Comparison of ENCODE assay signal across 1 cellular context in genomic region chr10:101778781-101779543, GRCh38.
TF ChIP-seq lines count a peak whose summit lies in the region.

No MANE protein-coding gene starts in this region.

TF ChIP-seq in K562, 482 proteins besides CTCF, POLR2A, EP300 and RAD21 (continued from another document and continues in another):
- TF ChIP-seq ZNF407 (IDR thresholded peaks at IDR 0.05; ENCODE audit: low read depth): no peak
- TF ChIP-seq ZC3H11A (IDR thresholded peaks at IDR 0.05; ENCODE audit: low read depth, low read length): no peak
- TF ChIP-seq CEBPB (tag; IDR thresholded peaks at IDR 0.05): no peak
- peak; percentile 59 for TF ChIP-seq MEIS2 (IDR thresholded peaks at IDR 0.05; ENCODE audit: partially characterized antibody)
- no peak for TF ChIP-seq ZNF318 (IDR thresholded peaks at IDR 0.05; ENCODE audit: borderline replicate concordance in 1 of 2, low read depth in 1 of 2)
- no peak for TF ChIP-seq MCM7 (IDR thresholded peaks at IDR 0.05)
- TF ChIP-seq MXD1 (CRISPR knock-in tag; IDR thresholded peaks at IDR 0.05; ENCODE audit: borderline replicate concordance, poor library complexity, severe bottlenecking): no peak
- TF ChIP-seq NFE2 (IDR thresholded peaks at IDR 0.05; ENCODE audit: low read depth): no peak
- TF ChIP-seq SNAPC5 (CRISPR knock-in tag; IDR thresholded peaks at IDR 0.05): no peak
- no peak for TF ChIP-seq CREB3L1 (IDR thresholded peaks at IDR 0.05; ENCODE audit: borderline replicate concordance, low read depth)
- TF ChIP-seq NCOR1 (IDR thresholded peaks at IDR 0.05): 0 out of 2 replicates have a peak, but pooled peaks have one; percentile 7
- no peak for TF ChIP-seq CREB3 (tag; conservative IDR thresholded peaks at IDR 0.05; ENCODE audit: low read depth)
- peak; percentile 73 for TF ChIP-seq EGR1 (conservative IDR thresholded peaks at IDR 0.05)
- peak; percentile 87 for TF ChIP-seq ZKSCAN1 (IDR thresholded peaks at IDR 0.05; ENCODE audit: low read depth, low read length)
- no peak for TF ChIP-seq TCFL5 (CRISPR knock-in tag; conservative IDR thresholded peaks at IDR 0.05)
- TF ChIP-seq NR3C1 (CRISPR knock-in tag; IDR thresholded peaks at IDR 0.05): no peak
- TF ChIP-seq MYNN (IDR thresholded peaks at IDR 0.05): no peak
- no peak for TF ChIP-seq MYNN (CRISPR knock-in tag; IDR thresholded peaks at IDR 0.05)
- TF ChIP-seq POLR2G (IDR thresholded peaks at IDR 0.05; ENCODE audit: low read depth, low read length): 0 out of 2 replicates have a peak, but pooled peaks have one; percentile 27
- no peak for TF ChIP-seq ZNF785 (CRISPR knock-in tag; IDR thresholded peaks at IDR 0.05)
- no peak for TF ChIP-seq CXXC5 (CRISPR knock-in tag; IDR thresholded peaks at IDR 0.05)
- TF ChIP-seq SAFB (IDR thresholded peaks at IDR 0.05; ENCODE audit: borderline replicate concordance, low read depth, low read length): no peak
- no peak for TF ChIP-seq ZNF197 (CRISPR knock-in tag; IDR thresholded peaks at IDR 0.05; ENCODE audit: low read depth)
- TF ChIP-seq PBX2 (CRISPR knock-in tag; IDR thresholded peaks at IDR 0.05; ENCODE audit: low read depth): no peak
- peak; percentile 17; the same call in 1 of the 2 replicates for TF ChIP-seq PBX2 (tag; conservative IDR thresholded peaks at IDR 0.05; ENCODE audit: low read depth)
- no peak for TF ChIP-seq ZNF766 (CRISPR knock-in tag; conservative IDR thresholded peaks at IDR 0.05)
- no peak for TF ChIP-seq ZNF347 (CRISPR knock-in tag; IDR thresholded peaks at IDR 0.05; ENCODE audit: low read depth)
- TF ChIP-seq RAD51 (IDR thresholded peaks at IDR 0.05; ENCODE audit: borderline replicate concordance, low read depth): no peak
- TF ChIP-seq U2AF2 (optimal IDR thresholded peaks at IDR 0.05; ENCODE audit: low read depth, low read length): no peak
- no peak for TF ChIP-seq TRIM24 (IDR thresholded peaks at IDR 0.05)
- no peak for TF ChIP-seq IFI16 (CRISPR knock-in tag; IDR thresholded peaks at IDR 0.05)
- no peak for TF ChIP-seq ZNF121 (CRISPR knock-in tag; conservative IDR thresholded peaks at IDR 0.05)
- TF ChIP-seq CEBPG (CRISPR knock-in tag; IDR thresholded peaks at IDR 0.05): no peak
- TF ChIP-seq CEBPG (tag; conservative IDR thresholded peaks at IDR 0.05 in 1 of 2, IDR thresholded peaks at IDR 0.05 in 1 of 2): no peak
- no peak for TF ChIP-seq ZNF444 (CRISPR knock-in tag; IDR thresholded peaks at IDR 0.05)
- no peak for TF ChIP-seq HEY1 (CRISPR knock-in tag; IDR thresholded peaks at IDR 0.05; ENCODE audit: borderline replicate concordance)
- TF ChIP-seq USF2 (CRISPR knock-in tag; IDR thresholded peaks at IDR 0.05): no peak
- no peak for TF ChIP-seq SLC30A9 (CRISPR knock-in tag; IDR thresholded peaks at IDR 0.05)
- TF ChIP-seq EHMT2 (IDR thresholded peaks at IDR 0.05): no peak
